Comparison of ENCODE assay signal across 13 cellular contexts in genomic region chr4:137655286-137655685, GRCh38.
DNase-seq lines count a peak whose midpoint lies in the region; ATAC-seq and TF ChIP-seq lines count a peak whose summit lies in the region.
"Had no signal": no experiment of that assay in that cellular context is flagged by ENCODE, and none has a peak within 500 bp of the region (broad histone marks: within the 10 kb centered on the region; RNA-seq: fewer than 3 reads in every experiment).

No MANE protein-coding gene starts in this region.

- H2AFZ ChIP-seq in IMR-90 (replicated peaks; ENCODE audit: low read length, poor library complexity), result no peak overlapping the region
- H2AFZ ChIP-seq in hepatocyte, result no peak overlapping the region
- H2AFZ ChIP-seq in neuronal stem cell (ENCODE audit: low read length), result peak overlapping the region; percentile 47

- H4K8ac ChIP-seq in IMR-90 (ENCODE audit: low read depth in 2 of 2, low read length in 2 of 2) (no peak overlapping the region), neuronal stem cell (ENCODE audit: low read depth, low read length) (no peak overlapping the region)

- dilution Hi-C loops in IMR-90 (cut with HindIII; ENCODE audit: low sequenced_read_pairs, unreplicated experiment), result no loop called here

- peak overlapping the region; percentile 48; the same call in 1 of the 2 replicates for H2BK120ac ChIP-seq in IMR-90 (ENCODE audit: low read depth, low read length)
- no peak overlapping the region for H2BK120ac ChIP-seq in neuronal stem cell (ENCODE audit: low read depth, low read length)

- H3K23ac ChIP-seq in IMR-90 (ENCODE audit: low read depth, low read length), result no peak overlapping the region
- H3K23ac ChIP-seq in neuronal stem cell (ENCODE audit: low read depth, low read length, poor library complexity), result no peak overlapping the region

- H2AK9ac ChIP-seq in IMR-90 (replicated peaks; ENCODE audit: low read depth, low read length, poor library complexity), result no peak overlapping the region

- TF ChIP-seq RAD21 in IMR-90 (IDR thresholded peaks at IDR 0.05; ENCODE audit: low read length), result no peak

- peak overlapping the region; percentile 39; the same call in 1 of the 2 replicates for H3K27ac ChIP-seq in IMR-90 (ENCODE audit: insufficient read depth, low read length)
- H3K27ac ChIP-seq in SK-N-MC, result 0 out of 2 replicates have a peak overlapping the region, but pooled peaks have one; percentile 25
- peak overlapping the region; percentile 20 for H3K27ac ChIP-seq in hepatocyte
- no peak overlapping the region for H3K27ac ChIP-seq in neuronal stem cell (replicated peaks; ENCODE audit: low read length)
- H3K27ac ChIP-seq in caudate nucleus (ENCODE audit: low read depth, low read length), result no peak overlapping the region

- no peak overlapping the region for H4K5ac ChIP-seq in IMR-90 (ENCODE audit: low read depth, low read length)

- H3K9me2 ChIP-seq in hepatocyte (replicated peaks; ENCODE audit: insufficient read depth), result no peaks in the 10 kb centered on the region

- H3K27ac Mint-ChIP-seq in CD14-positive monocyte (no peak overlapping the region), type B pancreatic cell (no peak overlapping the region)
- H3K27ac Mint-ChIP-seq: CD4-positive, alpha-beta memory T cell had no signal

- no peak overlapping the region for H2BK15ac ChIP-seq in IMR-90 (ENCODE audit: low read depth, low read length)
- no peak overlapping the region for H2BK15ac ChIP-seq in neuronal stem cell (ENCODE audit: low read length)

- no peak overlapping the region for H2BK5ac ChIP-seq in IMR-90 (ENCODE audit: low read depth, low read length, poor library complexity, severe bottlenecking)
- H2BK5ac ChIP-seq in neuronal stem cell (ENCODE audit: low read length), result no peak overlapping the region

- H3K27me3 Mint-ChIP-seq in CD14-positive monocyte (ENCODE audit: low read depth in 3 of 3) (peaks cover 0 to 2% (median 0%) of the 10 kb centered on the region in 3 donors), type B pancreatic cell (no peaks in the 10 kb centered on the region)
- H3K27me3 Mint-ChIP-seq: CD4-positive, alpha-beta memory T cell had no signal

- TF ChIP-seq CTCF in IMR-90 (conservative IDR thresholded peaks at IDR 0.05; ENCODE audit: low read depth, low read length) (no peak), hepatocyte (IDR thresholded peaks at IDR 0.05; ENCODE audit: poor library complexity) (no peak), CD14-positive monocyte (IDR thresholded peaks at IDR 0.05) (no peak), type B pancreatic cell (conservative IDR thresholded peaks at IDR 0.05) (no peak)

- H4K20me1 ChIP-seq in IMR-90 (ENCODE audit: insufficient read depth, low read length) (no peaks in the 10 kb centered on the region), hepatocyte (ENCODE audit: insufficient read depth, poor library complexity, severe bottlenecking) (no peaks in the 10 kb centered on the region)
- H4K20me1 ChIP-seq: BLaER1 treated with 17β-estradiol and CSF1 and Interleukin-3, amounts not matched to agents 10 nM and 100 nM had no signal

- H3K9me3 Mint-ChIP-seq in CD14-positive monocyte (no peaks in the 10 kb centered on the region), type B pancreatic cell (peaks cover 5% of the 10 kb centered on the region)

- H2BK12ac ChIP-seq in neuronal stem cell (ENCODE audit: low read length), result no peak overlapping the region

- H3K36me3 ChIP-seq in IMR-90 (ENCODE audit: control insufficient read depth, insufficient read depth, low read length) (no peaks in the 10 kb centered on the region), SK-N-MC (ENCODE audit: insufficient read depth, low read length) (no peaks in the 10 kb centered on the region), hepatocyte (replicated peaks; ENCODE audit: insufficient read depth, low read depth) (no peaks in the 10 kb centered on the region), neuronal stem cell (replicated peaks in 1 of 2; ENCODE audit: control insufficient read depth in 2 of 2, insufficient read depth in 2 of 2, low read length in 2 of 2) (no peaks in the 10 kb centered on the region)
- H3K36me3 ChIP-seq: BLaER1 treated with 17β-estradiol and CSF1 and Interleukin-3, amounts not matched to agents 10 nM and 100 nM had no signal

- ATAC-seq in IMR-90 (ENCODE audit: low read depth), result peak; percentile 48
- ATAC-seq: HCT116 had no signal

- no peaks in the 10 kb centered on the region for H3K79me2 ChIP-seq in hepatocyte

- peak; percentile 11 for DNase-seq in IMR-90
- DNase-seq in SK-N-MC (ENCODE audit: low read depth, low spot score), result no peak
- no peak for DNase-seq in hepatocyte (ENCODE audit: low spot score)
- no peak for DNase-seq in neuronal stem cell (ENCODE audit: low spot score)
- no peak for DNase-seq in NCI-H1417 treated with DMSO at 0.1 percent for 48 hours (lab: John Stamatoyannopoulos, UW)
- no peak for DNase-seq in caudate nucleus (lab: John Stamatoyannopoulos, UW)
- no peak for DNase-seq in CD14-positive monocyte (ENCODE audit: low spot score)
- no peak for DNase-seq in type B pancreatic cell (ENCODE audit: extremely low spot score, unreplicated experiment)
- DNase-seq: ACHN; CD4-positive, alpha-beta memory T cell; DMS79 had no signal

- H2BK20ac ChIP-seq in IMR-90 (ENCODE audit: low read depth, low read length), result no peak overlapping the region

- H3K27me3 ChIP-seq in IMR-90 (ENCODE audit: control insufficient read depth, insufficient read depth, low read length) (no peaks in the 10 kb centered on the region), hepatocyte (no peaks in the 10 kb centered on the region), neuronal stem cell (ENCODE audit: control insufficient read depth in 3 of 3, insufficient read depth in 3 of 3, low read depth in 1 of 3, low read length in 3 of 3) (no peaks in the 10 kb centered on the region)
- H3K27me3 ChIP-seq: BLaER1 treated with 17β-estradiol and CSF1 and Interleukin-3, amounts not matched to agents 10 nM and 100 nM had no signal

- POLR2A ChIA-PET in IMR-90 (lab: Charles Lee; ENCODE audit: unreplicated experiment), result interaction anchor here (0.7 kb wide), 1 partner anchor 125 kb away, joined by 4 read pairs; no protein-coding TSS in a partner anchor

- in situ Hi-C loops in IMR-90 (cut with MboI; ENCODE audit: low sequenced_read_pairs), result loop anchor here (10.0 kb wide), 1 partner anchor 120 kb away; the partner anchor contains the start of gene PCDH18

- H3K18ac ChIP-seq in IMR-90 (ENCODE audit: low read depth, low read length), result peak overlapping the region; percentile 20
- H3K18ac ChIP-seq in neuronal stem cell (ENCODE audit: low read length), result no peak overlapping the region

- H3K14ac ChIP-seq in IMR-90 (replicated peaks; ENCODE audit: low read depth, low read length) (no peak overlapping the region), neuronal stem cell (ENCODE audit: low read length) (no peak overlapping the region)

- H3K4me1 ChIP-seq in IMR-90 (ENCODE audit: control insufficient read depth, insufficient read depth, low read length), result peaks cover 6% of the 10 kb centered on the region; the same call in 1 of the 2 replicates
- H3K4me1 ChIP-seq in hepatocyte (ENCODE audit: insufficient read depth), result no peaks in the 10 kb centered on the region
- H3K4me1 ChIP-seq in neuronal stem cell (ENCODE audit: control insufficient read depth in 2 of 2, insufficient read depth in 1 of 2, low read depth in 1 of 2, low read length in 2 of 2), result peaks cover 0 to 3% of the 10 kb centered on the region in 2 donors

- H3K9me3 ChIP-seq in IMR-90 (ENCODE audit: control insufficient read depth, insufficient read depth, low read length), result no peaks in the 10 kb centered on the region
- no peaks in the 10 kb centered on the region for H3K9me3 ChIP-seq in SK-N-MC (ENCODE audit: low read depth, low read length)
- H3K9me3 ChIP-seq in hepatocyte (ENCODE audit: low read depth), result no peaks in the 10 kb centered on the region
- no peaks in the 10 kb centered on the region for H3K9me3 ChIP-seq in neuronal stem cell (replicated peaks in 1 of 2; ENCODE audit: control insufficient read depth in 2 of 2, insufficient read depth in 1 of 2, low read depth in 1 of 2, low read length in 2 of 2)
- H3K9me3 ChIP-seq: BLaER1 treated with 17β-estradiol and CSF1 and Interleukin-3, amounts not matched to agents 10 nM and 100 nM had no signal

- H3K79me1 ChIP-seq in IMR-90 (ENCODE audit: low read depth in 1 of 2, low read length in 2 of 2), result peaks cover 0 to under 1% of the 10 kb centered on the region in 2 experiments; a peak in 2 of 4 replicates
- no peaks in the 10 kb centered on the region for H3K79me1 ChIP-seq in neuronal stem cell (ENCODE audit: low read depth, low read length)

- no peaks in the 10 kb centered on the region for H3K36me3 Mint-ChIP-seq in CD14-positive monocyte
- H3K36me3 Mint-ChIP-seq in type B pancreatic cell, result no peaks in the 10 kb centered on the region
- H3K36me3 Mint-ChIP-seq: CD4-positive, alpha-beta memory T cell had no signal

- H3K4me3 Mint-ChIP-seq in CD14-positive monocyte, result no peak overlapping the region
- no peak overlapping the region for H3K4me3 Mint-ChIP-seq in type B pancreatic cell
- H3K4me3 Mint-ChIP-seq: CD4-positive, alpha-beta memory T cell had no signal

- H2AK5ac ChIP-seq in IMR-90 (ENCODE audit: low read depth, low read length), result no peak overlapping the region
- H2AK5ac ChIP-seq in neuronal stem cell (ENCODE audit: low read depth, low read length), result no peak overlapping the region

- no peak overlapping the region for H3K4me3 ChIP-seq in IMR-90 (ENCODE audit: insufficient read depth, low read depth, low read length)
- no peak overlapping the region for H3K4me3 ChIP-seq in SK-N-MC
- H3K4me3 ChIP-seq in hepatocyte, result no peak overlapping the region
- no peak overlapping the region for H3K4me3 ChIP-seq in neuronal stem cell (ENCODE audit: low read length in 2 of 2)
- H3K4me3 ChIP-seq: BLaER1 treated with 17β-estradiol and CSF1 and Interleukin-3, amounts not matched to agents 10 nM and 100 nM had no signal

- H3K9ac ChIP-seq in IMR-90 (ENCODE audit: low read depth, low read length), result no peak overlapping the region
- H3K9ac ChIP-seq in SK-N-MC (ENCODE audit: insufficient read length), result no peak overlapping the region
- no peak overlapping the region for H3K9ac ChIP-seq in neuronal stem cell (ENCODE audit: low read depth, low read length, poor library complexity)
- H3K9ac ChIP-seq: BLaER1 treated with 17β-estradiol and CSF1 and Interleukin-3, amounts not matched to agents 10 nM and 100 nM had no signal

- WGBS in IMR-90 (ENCODE audit: extremely low coverage in 2 of 2, insufficient read length in 1 of 2), 2 experiments, result no CpG with 5 or more reads among the region's 1 CpG
- WGBS in hepatocyte (ENCODE audit: low lambda C conversion rate, missing lambda C conversion rate), result 68% methylated on average over 1 of the region's 1 CpG
- no CpG with 5 or more reads among the region's 1 CpG for WGBS in neuronal stem cell (ENCODE audit: extremely low coverage in 2 of 2, insufficient read length in 2 of 2, insufficient replicate concordance in 1 of 2), 2 donors

- intact Hi-C loops in IMR-90 (cut with micrococcal nuclease) (loop anchor here (10.0 kb wide), 1 partner anchor 530 kb away; no protein-coding TSS in a partner anchor), CD14-positive monocyte (cut with micrococcal nuclease) (no loop called here)

- no peak overlapping the region for H3K56ac ChIP-seq in IMR-90 (ENCODE audit: extremely low read depth, insufficient read depth, low read length)

- peak overlapping the region; percentile 13; the same call in 1 of the 2 replicates for H3K4ac ChIP-seq in IMR-90 (ENCODE audit: low read depth, low read length)
- no peak overlapping the region for H3K4ac ChIP-seq in neuronal stem cell (ENCODE audit: low read length)

- H3K4me2 ChIP-seq in IMR-90 (ENCODE audit: low read depth, low read length), result peak overlapping the region; percentile 26; the same call in 1 of the 2 replicates
- H3K4me2 ChIP-seq in hepatocyte, result no peak overlapping the region
- no peak overlapping the region for H3K4me2 ChIP-seq in neuronal stem cell (ENCODE audit: insufficient read depth, low read length, poor library complexity, severe bottlenecking)

- H3K4me1 Mint-ChIP-seq in CD14-positive monocyte, result no peaks in the 10 kb centered on the region
- peaks cover 24% of the 10 kb centered on the region for H3K4me1 Mint-ChIP-seq in type B pancreatic cell (ENCODE audit: unreplicated experiment)
- H3K4me1 Mint-ChIP-seq: CD4-positive, alpha-beta memory T cell had no signal

- CTCF ChIA-PET in IMR-90 (lab: Yijun Ruan, JAX), result interaction anchor here (1.0 kb wide), 1 partner anchor 41 kb away, joined by 3 read pairs; no protein-coding TSS in a partner anchor

- BruUV-seq in IMR-90 (replicated peaks; lab: Mats Ljungman, UMichigan), result no TSS peak

- H3K9me1 ChIP-seq in IMR-90 (ENCODE audit: insufficient read depth, low read length), result no peaks in the 10 kb centered on the region

- H4K91ac ChIP-seq in IMR-90 (ENCODE audit: insufficient read depth, low read depth, low read length) (no peak overlapping the region), neuronal stem cell (ENCODE audit: low read depth, low read length, poor library complexity) (no peak overlapping the region)

- TF ChIP-seq POLR2A in IMR-90 (IDR thresholded peaks at IDR 0.05; ENCODE audit: low read depth, low read length), result no peak

Comparison
In these comparisons a context has a peak if more than half of its experiments do, and no peak if none do; other contexts are left out.
1. H3K27ac ChIP-seq: peak in IMR-90 (single experiment), SK-N-MC (single experiment) and hepatocyte (single experiment); none in neuronal stem cell (single experiment) and caudate nucleus (single experiment).